In the genomic region with DNA sequence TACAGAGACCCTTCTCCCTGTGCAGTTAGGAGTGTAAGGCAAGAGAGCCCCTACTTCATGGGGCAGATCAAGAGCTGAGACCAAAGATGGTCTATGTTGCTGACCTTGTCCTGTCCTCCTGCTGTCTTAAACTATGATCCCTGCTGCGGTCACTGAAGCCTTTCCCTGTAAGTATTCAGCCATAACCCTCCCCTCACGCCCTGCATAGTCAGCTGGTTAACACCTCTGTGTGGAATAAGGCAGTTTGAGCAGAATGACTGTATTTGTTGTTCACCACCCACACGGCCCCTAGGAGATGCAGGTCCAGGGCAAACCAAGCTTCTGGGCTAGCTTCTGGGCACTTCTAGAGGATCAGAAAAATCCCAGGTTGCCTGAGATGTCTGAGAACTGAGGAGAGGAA, we compare ENCODE assay signal across 14 cellular contexts. TPM values are rescaled to one million over a fixed set of nuclear protein-coding genes. Genes with fewer than 3 reads are reported as not detected.
A peak's percentile ranks its signal among the peaks of the same experiment; 100 is the strongest.
DNase-seq lines count a peak whose midpoint lies in the region; ATAC-seq and TF ChIP-seq lines count a peak whose summit lies in the region.
"Had no signal": no experiment of that assay in that cellular context is flagged by ENCODE, and none has a peak within 500 bp of the region (broad histone marks: within the 10 kb centered on the region; RNA-seq: fewer than 3 reads in every experiment).

No MANE protein-coding gene starts in this region.

- TF ChIP-seq POLR2A in thyroid gland (IDR thresholded peaks at IDR 0.05) = no peak

- H3K4me1 ChIP-seq in ascending aorta = peaks cover 3 to 13% of the 10 kb centered on the region in 2 donors
- H3K4me1 ChIP-seq in mesenchymal stem cell (ENCODE audit: control insufficient read depth, insufficient read depth, low read depth, low read length) = peaks cover 24% of the 10 kb centered on the region
- H3K4me1 ChIP-seq in thyroid gland = peaks cover 35 to 60% of the 10 kb centered on the region in 2 donors

- H3K79me1 ChIP-seq in mesenchymal stem cell (replicated peaks; ENCODE audit: low read length, poor library complexity, severe bottlenecking) = no peaks in the 10 kb centered on the region

- H3K23ac ChIP-seq in mesenchymal stem cell (ENCODE audit: low read length in 2 of 2) = no peak overlapping the region

- H3K27ac Mint-ChIP-seq in activated naive CD8-positive, alpha-beta T cell treated with anti-CD3 and anti-CD28 coated beads for 36 hours = no peak overlapping the region
- H3K27ac Mint-ChIP-seq: activated T-helper 1 cell treated with anti-CD3 and anti-CD28 coated beads, Interleukin-12 subunit alpha, Interleukin-12 subunit beta, Interleukin-2, Interleukin-4 antibody, amounts not matched to agents 30 ng/mL and 10 ng/mL and 1 ng/mL, durations not matched to agents 14 hours and 24 hours and 36 hours had no signal

- H3K4me3 ChIP-seq in ascending aorta (no peak overlapping the region), mesenchymal stem cell (ENCODE audit: insufficient read depth in 1 of 2, low read depth in 1 of 2, low read length in 2 of 2) (no peak overlapping the region), thyroid gland (replicated peaks in 1 of 3) (no peak overlapping the region)

- H3K27me3 ChIP-seq in ascending aorta = no peaks in the 10 kb centered on the region
- peaks cover 0 to 14% of the 10 kb centered on the region in 2 experiments for H3K27me3 ChIP-seq in mesenchymal stem cell (ENCODE audit: control insufficient read depth in 1 of 2, insufficient read depth in 1 of 2, low read length in 2 of 2)
- no peaks in the 10 kb centered on the region for H3K27me3 ChIP-seq in thyroid gland

- no peak for ATAC-seq in HG03045 (IDR thresholded peaks at IDR 0.05; ENCODE audit: unreplicated experiment)

- no peak overlapping the region for H3K18ac ChIP-seq in mesenchymal stem cell (ENCODE audit: low read depth in 1 of 2, low read length in 2 of 2)

- H3K4me1 Mint-ChIP-seq in activated naive CD8-positive, alpha-beta T cell treated with anti-CD3 and anti-CD28 coated beads for 36 hours = no peaks in the 10 kb centered on the region

- no peak overlapping the region for H3K4ac ChIP-seq in mesenchymal stem cell (ENCODE audit: low read depth in 1 of 2, low read length in 2 of 2)

- no peak overlapping the region for H3K4me2 ChIP-seq in mesenchymal stem cell (ENCODE audit: low read length, poor library complexity, severe bottlenecking)

- no peak overlapping the region for H2BK12ac ChIP-seq in mesenchymal stem cell (ENCODE audit: low read length in 2 of 2)

- H3K36me3 ChIP-seq in ascending aorta (no peaks in the 10 kb centered on the region), mesenchymal stem cell (ENCODE audit: control insufficient read depth in 1 of 2, insufficient read depth in 2 of 2, low read depth in 1 of 2, low read length in 2 of 2) (no peaks in the 10 kb centered on the region), thyroid gland (no peaks in the 10 kb centered on the region)

- no peak overlapping the region for H2AFZ ChIP-seq in mesenchymal stem cell (ENCODE audit: low read depth, low read length)

- no peak overlapping the region for H2AK5ac ChIP-seq in mesenchymal stem cell (ENCODE audit: low read length, severe bottlenecking)

- no peaks in the 10 kb centered on the region for H3K9me3 Mint-ChIP-seq in activated naive CD8-positive, alpha-beta T cell treated with anti-CD3 and anti-CD28 coated beads for 36 hours
- H3K9me3 Mint-ChIP-seq: activated T-helper 1 cell treated with anti-CD3 and anti-CD28 coated beads, Interleukin-12 subunit alpha, Interleukin-12 subunit beta, Interleukin-2, Interleukin-4 antibody, amounts not matched to agents 30 ng/mL and 10 ng/mL and 1 ng/mL, durations not matched to agents 14 hours and 24 hours and 36 hours had no signal

- H2BK15ac ChIP-seq in mesenchymal stem cell (ENCODE audit: low read depth, poor library complexity, severe bottlenecking) = no peak overlapping the region

- H3K9me3 ChIP-seq in ascending aorta (no peaks in the 10 kb centered on the region), mesenchymal stem cell (ENCODE audit: control insufficient read depth, low read length) (no peaks in the 10 kb centered on the region), thyroid gland (no peaks in the 10 kb centered on the region)

- no peak overlapping the region for H3K4me3 Mint-ChIP-seq in activated naive CD8-positive, alpha-beta T cell treated with anti-CD3 and anti-CD28 coated beads for 36 hours
- H3K4me3 Mint-ChIP-seq: activated T-helper 1 cell treated with anti-CD3 and anti-CD28 coated beads, Interleukin-12 subunit alpha, Interleukin-12 subunit beta, Interleukin-2, Interleukin-4 antibody, amounts not matched to agents 30 ng/mL and 10 ng/mL and 1 ng/mL, durations not matched to agents 14 hours and 24 hours and 36 hours had no signal

- H2BK5ac ChIP-seq in mesenchymal stem cell (ENCODE audit: low read depth, low read length, poor library complexity, severe bottlenecking) = no peak overlapping the region

- H3K9ac ChIP-seq in mesenchymal stem cell (ENCODE audit: low read length) = peak overlapping the region; percentile 66

- no peak overlapping the region for H4K91ac ChIP-seq in mesenchymal stem cell (ENCODE audit: low read length)

- no peaks in the 10 kb centered on the region for H3K36me3 Mint-ChIP-seq in activated naive CD8-positive, alpha-beta T cell treated with anti-CD3 and anti-CD28 coated beads for 36 hours

- no peaks in the 10 kb centered on the region for H3K27me3 Mint-ChIP-seq in activated naive CD8-positive, alpha-beta T cell treated with anti-CD3 and anti-CD28 coated beads for 36 hours

- peak; percentile 36 for DNase-seq in activated effector memory CD4-positive, alpha-beta T cell treated with anti-CD3 and anti-CD28 coated beads, Interleukin-2, amount 50 U/mL, for 16 hours
- no peak for DNase-seq in activated effector memory CD4-positive, alpha-beta T cell treated with Interleukin-2 at 50 U/mL for 16 hours
- DNase-seq in ascending aorta (ENCODE audit: low spot score in 2 of 2) = no peak
- DNase-seq in mesenchymal stem cell = no peak
- no peak for DNase-seq in thyroid gland
- DNase-seq in activated naive CD8-positive, alpha-beta T cell treated with anti-CD3 and anti-CD28 coated beads for 36 hours = no peak
- DNase-seq in 8988T = no peak
- DNase-seq: activated CD4-positive, CD25-positive, alpha-beta regulatory T cell treated with anti-CD3 and anti-CD28 coated beads, Interleukin-2, amount 50 U/mL, for 72 hours; NCI-H2081 treated with DMSO at 0.1 percent for 48 hours; NK-92 treated with Interleukin-12 subunit alpha and Interleukin-12 subunit beta, amount 100 ng/mL, for 24 hours had no signal

- intact Hi-C loops in ascending aorta (cut with DNase I) (loop anchor here (2.0 to 10.0 kb wide), 2 partner anchors 42 to 490 kb away; partner anchors contain the start of genes GPBP1L1, PIK3R3 and TMEM69), thyroid gland (cut with DNase I) (loop anchor here (5.0 kb wide), 1 partner anchor 38 kb away; no protein-coding TSS in a partner anchor)

- no peak overlapping the region for H3K14ac ChIP-seq in mesenchymal stem cell (ENCODE audit: low read length in 2 of 2)

- no peak overlapping the region for H2BK120ac ChIP-seq in mesenchymal stem cell (ENCODE audit: low read depth, low read length)

- H4K8ac ChIP-seq in mesenchymal stem cell (ENCODE audit: low read length) = no peak overlapping the region

- H3K27ac ChIP-seq in ascending aorta = peak overlapping the region; percentile 66 to 75
- no peak overlapping the region for H3K27ac ChIP-seq in mesenchymal stem cell (ENCODE audit: low read length, poor library complexity, severe bottlenecking)
- peak overlapping the region; percentile 5 to 80 (median 72) for H3K27ac ChIP-seq in thyroid gland

- 50% methylated on average over 2 of the region's 3 CpGs for WGBS in mesenchymal stem cell
- 68 to 77% methylated on average over 3 of the region's 3 CpGs for WGBS in thyroid gland, 2 donors

- TF ChIP-seq CTCF in ascending aorta (IDR thresholded peaks at IDR 0.05) (no peak), thyroid gland (IDR thresholded peaks at IDR 0.05) (no peak)

RNA-seq across cellular contexts. Expression of gene TSPAN1, which starts 0.4 kb away (rescaled TPM):
- 8.9 TPM for total RNA-seq in ascending aorta
- polyA plus RNA-seq in mesenchymal stem cell (2013, experiment 1 of 2) = 0.12 TPM
- polyA plus RNA-seq in mesenchymal stem cell (2013, experiment 2 of 2) = 0.23 TPM
- 100 to 1,000 TPM in 2 of 4 donors, 10 to 100 TPM in 2; 61.2 to 154 (median 105) TPM for total RNA-seq in thyroid gland
- under 1 TPM in 1 of 2 experiments, not detected in 1; 0.28 TPM for total RNA-seq in activated naive CD8-positive, alpha-beta T cell treated with anti-CD3 and anti-CD28 coated beads for 36 hours
- total RNA-seq: activated T-helper 1 cell treated with anti-CD3 and anti-CD28 coated beads, Interleukin-12 subunit alpha, Interleukin-12 subunit beta, Interleukin-2, Interleukin-4 antibody, amounts not matched to agents 30 ng/mL and 10 ng/mL and 1 ng/mL, durations not matched to agents 14 hours and 24 hours and 36 hours; mononuclear cell had no signal

RNA-seq across cellular contexts. Expression of gene P3R3URF, which starts 1.0 kb away (rescaled TPM):
- total RNA-seq in ascending aorta (not detected), thyroid gland (not detected)
- not detected for polyA plus RNA-seq in mesenchymal stem cell (2013, experiment 1 of 2)
- polyA plus RNA-seq in mesenchymal stem cell (2013, experiment 2 of 2) = not detected
- total RNA-seq in activated naive CD8-positive, alpha-beta T cell treated with anti-CD3 and anti-CD28 coated beads for 36 hours = not detected
- total RNA-seq: activated T-helper 1 cell treated with anti-CD3 and anti-CD28 coated beads, Interleukin-12 subunit alpha, Interleukin-12 subunit beta, Interleukin-2, Interleukin-4 antibody, amounts not matched to agents 30 ng/mL and 10 ng/mL and 1 ng/mL, durations not matched to agents 14 hours and 24 hours and 36 hours; mononuclear cell had no signal
- polyA plus RNA-seq: AG04450 had no signal

RNA-seq across cellular contexts. Expression of gene POMGNT1, which starts 23.0 kb away (rescaled TPM):
- total RNA-seq in ascending aorta = 122 TPM
- polyA plus RNA-seq in mesenchymal stem cell (2013, experiment 1 of 2) = 55.9 TPM
- 60.5 TPM for polyA plus RNA-seq in mesenchymal stem cell (2013, experiment 2 of 2)
- 10 to 100 TPM; 54.2 to 90.8 (median 79.3) TPM for total RNA-seq in thyroid gland
- total RNA-seq in activated naive CD8-positive, alpha-beta T cell treated with anti-CD3 and anti-CD28 coated beads for 36 hours = 10 to 100 TPM; 34.3 to 38.8 TPM

RNA-seq across cellular contexts. Expression of gene LURAP1, which starts 27.9 kb away (rescaled TPM):
- total RNA-seq in ascending aorta = 7.2 TPM
- polyA plus RNA-seq in mesenchymal stem cell (2013, experiment 1 of 2) = 1.2 TPM
- 1.1 TPM for polyA plus RNA-seq in mesenchymal stem cell (2013, experiment 2 of 2)
- total RNA-seq in thyroid gland = 10 to 100 TPM; 30.5 to 47.4 (median 37.8) TPM
- not detected for total RNA-seq in activated naive CD8-positive, alpha-beta T cell treated with anti-CD3 and anti-CD28 coated beads for 36 hours
- total RNA-seq: activated T-helper 1 cell treated with anti-CD3 and anti-CD28 coated beads, Interleukin-12 subunit alpha, Interleukin-12 subunit beta, Interleukin-2, Interleukin-4 antibody, amounts not matched to agents 30 ng/mL and 10 ng/mL and 1 ng/mL, durations not matched to agents 14 hours and 24 hours and 36 hours had no signal

RNA-seq across cellular contexts. Expression of gene PIK3R3, which starts 42.8 kb away (rescaled TPM):
- 33.1 TPM for total RNA-seq in ascending aorta
- 13.9 TPM for polyA plus RNA-seq in mesenchymal stem cell (2013, experiment 1 of 2)
- 13.7 TPM for polyA plus RNA-seq in mesenchymal stem cell (2013, experiment 2 of 2)
- total RNA-seq in thyroid gland = 10 to 100 TPM; 16.0 to 36.2 (median 20.9) TPM
- total RNA-seq in activated naive CD8-positive, alpha-beta T cell treated with anti-CD3 and anti-CD28 coated beads for 36 hours = 1 to 10 TPM; 1.1 to 1.8 TPM
